In the genomic region with DNA sequence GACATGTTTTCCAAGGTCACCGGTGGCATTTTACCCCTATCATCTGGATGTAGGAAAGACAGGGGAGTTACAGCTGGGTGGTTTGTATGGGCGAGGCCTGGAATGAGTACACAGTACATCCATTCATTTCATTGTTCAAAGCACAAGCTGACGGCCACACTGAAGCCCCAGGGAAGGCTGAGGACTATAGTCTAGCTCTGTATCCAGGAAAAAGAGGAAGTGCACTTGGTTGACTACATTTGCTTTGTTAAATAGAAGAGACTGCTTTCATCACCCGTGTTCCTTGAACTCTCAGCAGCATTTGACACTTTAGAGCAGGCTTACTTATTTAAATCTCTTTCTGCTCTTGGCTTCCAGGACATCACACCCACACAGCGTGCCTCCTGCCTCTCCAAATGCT, we compare ENCODE assay signal across 25 cellular contexts.
DNase-seq lines count a peak whose midpoint lies in the region; ATAC-seq and TF ChIP-seq lines count a peak whose summit lies in the region.
"Had no signal": no experiment of that assay in that cellular context is flagged by ENCODE, and none has a peak within 500 bp of the region (broad histone marks: within the 10 kb centered on the region; RNA-seq: fewer than 3 reads in every experiment).

No MANE protein-coding gene starts in this region.

- POLR2A ChIA-PET in MCF 10A (lab: Yijun Ruan, JAX) = no interaction called here

- H3K79me2 ChIP-seq in mammary epithelial cell (ENCODE audit: insufficient read depth, low read length) = no peaks in the 10 kb centered on the region
- H3K79me2 ChIP-seq: hepatocyte had no signal

- BruUV-seq in mammary epithelial cell (replicated peaks; lab: Mats Ljungman, UMichigan) (no TSS peak), MCF 10A (replicated peaks; lab: Mats Ljungman, UMichigan) (no TSS peak)

- DNase-seq in mammary epithelial cell (no peak), MCF 10A (ENCODE audit: unreplicated experiment) (no peak), NCI-H526 (lab: John Stamatoyannopoulos, UW) (peak; percentile 44 to 54), astrocyte of the hippocampus (ENCODE audit: low read depth, low spot score) (peak; percentile 2), AG08395 (ENCODE audit: low spot score) (no peak), NCI-H524 (lab: John Stamatoyannopoulos, UW) (no peak), retina (no peak)
- DNase-seq: activated B cell treated with CpG ODN at 0.5 μM for 24 hours; activated CD4-positive, alpha-beta T cell treated with anti-CD3 and anti-CD28 coated beads, Interleukin-2, amount 50 U/mL, for 48 hours; activated CD8-positive, alpha-beta memory T cell treated with anti-CD3 and anti-CD28 coated beads, Interleukin-2, amount 50 U/mL, for 48 hours; brain microvascular endothelial cell; DMS 273 treated with DMSO at 0.1 percent for 48 hours; effector CD4-positive, alpha-beta T cell; left ventricle myocardium inferior; midbrain; natural killer cell; NCI-H1105 treated with DMSO at 0.1 percent for 48 hours; pancreas; sigmoid colon; SK-N-SH; upper lobe of right lung had no signal

- no peaks in the 10 kb centered on the region for H3K9me3 Mint-ChIP-seq in MCF 10A (ENCODE audit: unreplicated experiment)
- H3K9me3 Mint-ChIP-seq: activated B cell treated with CpG ODN at 0.5 μM for 24 hours had no signal

- intact Hi-C loops in mammary epithelial cell (cut with micrococcal nuclease) (no loop called here), MCF 10A (cut with micrococcal nuclease) (no loop called here)

- no peaks in the 10 kb centered on the region for H4K20me1 ChIP-seq in mammary epithelial cell (ENCODE audit: insufficient read depth, low read length)

- H3K27ac Mint-ChIP-seq in MCF 10A (ENCODE audit: low read depth, unreplicated experiment) = no peak overlapping the region
- H3K27ac Mint-ChIP-seq: activated B cell treated with CpG ODN at 0.5 μM for 24 hours, natural killer cell had no signal

- no peak overlapping the region for H3K27ac ChIP-seq in mammary epithelial cell (ENCODE audit: insufficient read depth, low read depth, low read length)
- H3K27ac ChIP-seq: brain microvascular endothelial cell, C4-2B, hepatocyte, KMS-11, left ventricle myocardium inferior, pancreas, sigmoid colon, upper lobe of right lung had no signal

- H3K4me3 Mint-ChIP-seq in MCF 10A (ENCODE audit: unreplicated experiment) = no peak overlapping the region
- H3K4me3 Mint-ChIP-seq: activated B cell treated with CpG ODN at 0.5 μM for 24 hours, natural killer cell had no signal

- no peaks in the 10 kb centered on the region for H3K27me3 ChIP-seq in mammary epithelial cell (ENCODE audit: insufficient read depth, low read length)
- H3K27me3 ChIP-seq: brain microvascular endothelial cell, hepatocyte, pancreas, sigmoid colon, upper lobe of right lung had no signal

- ATAC-seq in HG02840 (IDR thresholded peaks at IDR 0.05; ENCODE audit: low FRiP score, unreplicated experiment) = no peak
- ATAC-seq: natural killer cell, pancreas, upper lobe of right lung had no signal

- no peaks in the 10 kb centered on the region for H3K9me3 ChIP-seq in mammary epithelial cell (replicated peaks; ENCODE audit: insufficient read depth, low read length)
- H3K9me3 ChIP-seq: left ventricle myocardium inferior, pancreas, sigmoid colon, SK-N-SH, upper lobe of right lung had no signal

- no peak overlapping the region for H3K4me3 ChIP-seq in mammary epithelial cell (replicated peaks in 1 of 3; ENCODE audit: insufficient read depth in 1 of 3, low read depth in 2 of 3, low read length in 3 of 3)
- H3K4me3 ChIP-seq: hepatocyte, left ventricle myocardium inferior, pancreas, sigmoid colon, upper lobe of right lung had no signal

- no peaks in the 10 kb centered on the region for H3K36me3 Mint-ChIP-seq in MCF 10A (ENCODE audit: insufficient read depth, unreplicated experiment)
- H3K36me3 Mint-ChIP-seq: natural killer cell had no signal

- WGBS in mammary epithelial cell (ENCODE audit: low coverage, missing lambda C conversion rate) = 38% methylated on average over 5 of the region's 5 CpGs

- H3K27me3 Mint-ChIP-seq in MCF 10A (ENCODE audit: insufficient read depth, unreplicated experiment) = no peaks in the 10 kb centered on the region
- H3K27me3 Mint-ChIP-seq: activated B cell treated with CpG ODN at 0.5 μM for 24 hours had no signal

- no peaks in the 10 kb centered on the region for H3K36me3 ChIP-seq in mammary epithelial cell (ENCODE audit: insufficient read depth, low read length)
- H3K36me3 ChIP-seq: brain microvascular endothelial cell, left ventricle myocardium inferior, pancreas, sigmoid colon, upper lobe of right lung had no signal

- H2AFZ ChIP-seq in mammary epithelial cell (ENCODE audit: low read depth, low read length) = peak overlapping the region; percentile 59
- H2AFZ ChIP-seq: hepatocyte had no signal

- dilution Hi-C loops in mammary epithelial cell (cut with HindIII; ENCODE audit: low sequenced_read_pairs) = no loop called here

- CTCF ChIA-PET in mammary epithelial cell (lab: Charles Lee; ENCODE audit: low non-redundant PET) (no interaction called here), MCF 10A (lab: Yijun Ruan, JAX) (interaction anchor here (1.0 kb wide), 1 partner anchor 58 kb away, joined by 4 read pairs; no protein-coding TSS in a partner anchor)

- in situ Hi-C loops in mammary epithelial cell (cut with MboI; ENCODE audit: low sequenced_read_pairs in 2 of 2) = no loop called here

- no peaks in the 10 kb centered on the region for H3K4me1 Mint-ChIP-seq in MCF 10A (ENCODE audit: insufficient read depth, unreplicated experiment)
- H3K4me1 Mint-ChIP-seq: activated B cell treated with CpG ODN at 0.5 μM for 24 hours, natural killer cell had no signal

- H3K9ac ChIP-seq in mammary epithelial cell (ENCODE audit: insufficient read depth, low read length) = no peak overlapping the region
- H3K9ac ChIP-seq: KMS-11, SK-N-SH had no signal

- peaks cover 6% of the 10 kb centered on the region for H3K4me1 ChIP-seq in mammary epithelial cell (ENCODE audit: insufficient read depth, low read length)
- H3K4me1 ChIP-seq: pancreas, sigmoid colon, upper lobe of right lung had no signal

- TF ChIP-seq CTCF in mammary epithelial cell (conservative IDR thresholded peaks at IDR 0.05 in 1 of 2, IDR thresholded peaks at IDR 0.05 in 1 of 2; ENCODE audit: extremely low read depth in 1 of 2, insufficient read depth in 1 of 2, low read depth in 1 of 2, low read length in 2 of 2) = no peak
- TF ChIP-seq CTCF in MCF 10A (IDR thresholded peaks at IDR 0.05; ENCODE audit: unreplicated experiment) = no peak

- H3K4me2 ChIP-seq in mammary epithelial cell (ENCODE audit: insufficient read depth, low read depth, low read length) = no peak overlapping the region
- H3K4me2 ChIP-seq: hepatocyte, KMS-11, SK-N-SH had no signal

Comparison
In these comparisons a context has a peak if more than half of its experiments do, and no peak if none do; other contexts are left out.
1. DNase-seq: peak in NCI-H526 (2 of 2) and astrocyte of the hippocampus (single experiment); none in mammary epithelial cell (single experiment), MCF 10A (single experiment), AG08395 (single experiment), NCI-H524 (0 of 2) and retina (single experiment).